In the genomic region with DNA sequence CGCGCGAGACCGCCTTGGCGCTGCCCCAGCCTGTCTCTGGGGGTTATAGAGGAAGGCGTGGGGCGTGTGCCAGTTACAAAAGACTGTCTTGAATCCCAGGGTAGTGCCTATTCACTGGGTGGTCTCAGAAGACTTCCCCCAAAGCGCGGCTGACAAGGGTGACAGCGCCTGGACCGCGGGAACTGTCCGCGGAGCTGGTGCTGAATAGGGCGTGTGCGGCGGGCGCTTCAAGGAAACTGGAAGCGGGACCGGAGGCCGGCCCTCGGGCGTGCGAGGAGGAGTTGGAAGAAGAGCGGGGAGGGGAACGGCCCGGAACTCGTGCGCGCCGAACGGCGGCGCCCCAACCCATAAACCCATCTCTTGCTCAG, we compare ENCODE assay signal across 1 cellular context.
A peak's percentile ranks its signal among the peaks of the same experiment; 100 is the strongest.
TF ChIP-seq lines count a peak whose summit lies in the region.

No MANE protein-coding gene starts in this region.

TF ChIP-seq in HepG2, 621 proteins besides CTCF, POLR2A, EP300 and RAD21 (continued from another document and continues in another):
- TF ChIP-seq, protein P1, sequence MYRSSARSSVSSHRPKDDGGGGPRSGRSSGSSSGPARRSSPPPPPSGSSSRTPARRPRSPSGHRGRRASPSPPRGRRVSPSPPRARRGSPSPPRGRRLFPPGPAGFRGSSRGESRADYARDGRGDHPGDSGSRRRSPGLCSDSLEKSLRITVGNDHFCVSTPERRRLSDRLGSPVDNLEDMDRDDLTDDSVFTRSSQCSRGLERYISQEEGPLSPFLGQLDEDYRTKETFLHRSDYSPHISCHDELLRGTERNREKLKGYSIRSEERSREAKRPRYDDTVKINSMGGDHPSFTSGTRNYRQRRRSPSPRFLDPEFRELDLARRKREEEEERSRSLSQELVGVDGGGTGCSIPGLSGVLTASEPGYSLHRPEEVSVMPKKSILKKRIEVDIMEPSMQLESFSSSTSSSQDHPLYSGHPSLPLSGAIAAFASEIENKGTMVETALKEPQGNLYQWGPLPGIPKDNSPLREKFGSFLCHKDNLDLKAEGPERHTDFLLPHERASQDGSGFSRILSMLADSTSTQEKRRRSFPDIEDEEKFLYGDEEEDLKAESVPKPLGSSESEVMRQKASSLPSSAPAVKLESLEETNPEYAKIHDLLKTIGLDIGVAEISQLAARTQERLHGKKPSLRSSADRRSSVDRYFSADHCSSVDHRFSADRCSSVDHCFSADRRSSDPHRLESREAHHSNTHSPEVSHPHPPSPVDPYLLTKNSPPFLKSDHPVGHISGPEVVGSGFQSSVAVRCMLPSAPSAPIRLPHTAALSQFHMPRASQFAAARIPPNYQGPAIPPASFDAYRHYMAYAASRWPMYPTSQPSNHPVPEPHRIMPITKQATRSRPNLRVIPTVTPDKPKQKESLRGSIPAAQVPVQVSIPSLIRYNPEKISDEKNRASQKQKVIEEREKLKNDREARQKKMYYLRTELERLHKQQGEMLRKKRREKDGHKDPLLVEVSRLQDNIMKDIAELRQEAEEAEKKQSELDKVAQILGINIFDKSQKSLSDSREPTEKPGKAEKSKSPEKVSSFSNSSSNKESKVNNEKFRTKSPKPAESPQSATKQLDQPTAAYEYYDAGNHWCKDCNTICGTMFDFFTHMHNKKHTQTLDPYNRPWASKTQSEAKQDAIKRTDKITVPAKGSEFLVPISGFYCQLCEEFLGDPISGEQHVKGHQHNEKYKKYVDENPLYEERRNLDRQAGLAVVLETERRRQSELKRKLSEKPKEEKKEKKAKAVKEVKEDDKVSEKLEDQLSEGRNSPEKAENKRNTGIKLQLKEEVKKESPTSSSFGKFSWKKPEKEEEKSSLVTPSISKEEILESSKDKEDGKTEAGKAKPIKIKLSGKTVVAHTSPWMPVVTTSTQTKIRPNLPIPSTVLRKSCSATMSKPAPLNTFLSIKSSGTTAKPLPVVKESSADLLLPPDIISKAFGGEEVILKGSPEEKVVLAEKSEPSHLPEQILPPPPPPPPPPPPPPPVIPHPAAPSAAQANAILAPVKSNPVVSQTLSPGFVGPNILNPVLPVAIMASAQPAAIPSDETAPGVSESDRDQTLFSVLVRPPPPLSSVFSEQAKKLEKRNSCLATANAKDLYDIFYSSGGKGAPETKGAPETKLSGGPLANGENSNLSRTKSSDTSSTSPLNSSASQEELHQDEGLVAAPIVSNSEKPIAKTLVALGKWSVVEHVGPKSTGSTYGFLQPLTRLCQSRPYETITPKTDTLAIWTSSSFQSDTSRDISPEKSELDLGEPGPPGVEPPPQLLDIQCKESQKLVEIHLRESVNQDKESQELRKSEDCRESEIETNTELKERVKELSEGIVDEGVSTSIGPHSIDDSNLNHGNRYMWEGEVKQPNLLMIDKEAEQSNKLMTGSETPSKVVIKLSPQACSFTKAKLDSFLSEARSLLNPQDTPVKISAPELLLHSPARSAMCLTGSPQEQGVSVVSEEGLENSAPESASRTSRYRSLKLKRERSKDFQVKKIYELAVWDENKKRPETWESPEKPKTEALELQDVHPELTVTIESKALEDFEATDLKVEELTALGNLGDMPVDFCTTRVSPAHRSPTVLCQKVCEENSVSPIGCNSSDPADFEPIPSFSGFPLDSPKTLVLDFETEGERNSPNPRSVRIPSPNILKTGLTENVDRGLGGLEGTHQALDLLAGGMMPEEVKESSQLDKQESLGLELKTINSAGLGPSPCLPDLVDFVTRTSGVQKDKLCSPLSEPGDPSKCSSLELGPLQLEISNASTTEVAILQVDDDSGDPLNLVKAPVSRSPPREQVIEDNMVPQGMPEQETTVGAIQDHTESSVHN (CRISPR knock-in tag; IDR thresholded peaks at IDR 0.05), result no peak
- TF ChIP-seq NCOR1 (IDR thresholded peaks at IDR 0.05; ENCODE audit: borderline replicate concordance, low read length) (no peak), ZNF331 (CRISPR knock-in tag; IDR thresholded peaks at IDR 0.05) (peak; percentile 90), HDAC2 (CRISPR knock-in tag; IDR thresholded peaks at IDR 0.05) (peak; percentile 85), ZNF337 (CRISPR knock-in tag; IDR thresholded peaks at IDR 0.05; ENCODE audit: borderline replicate concordance, low read depth) (no peak), GATA4 (IDR thresholded peaks at IDR 0.05; ENCODE audit: borderline replicate concordance, low read depth) (no peak), ZNF205 (CRISPR knock-in tag; IDR thresholded peaks at IDR 0.05) (peak; percentile 70; the same call in 1 of the 2 replicates), ZNF850 (CRISPR knock-in tag; conservative IDR thresholded peaks at IDR 0.05) (no peak), ATF7 (IDR thresholded peaks at IDR 0.05) (no peak), ATF7 (CRISPR knock-in tag; IDR thresholded peaks at IDR 0.05) (no peak), ZFP62 (CRISPR knock-in tag; IDR thresholded peaks at IDR 0.05) (no peak), XRCC5 (optimal IDR thresholded peaks at IDR 0.05; ENCODE audit: low read length) (peak; percentile 77), MAFG (CRISPR knock-in tag; IDR thresholded peaks at IDR 0.05) (no peak), ZNF235 (CRISPR knock-in tag; IDR thresholded peaks at IDR 0.05; ENCODE audit: borderline replicate concordance) (peak; percentile 90; the same call in 1 of the 2 replicates), REPIN1 (CRISPR knock-in tag; IDR thresholded peaks at IDR 0.05; ENCODE audit: borderline replicate concordance, low read depth) (no peak), MTA3 (CRISPR knock-in tag; IDR thresholded peaks at IDR 0.05) (no peak), NKX3-1 (CRISPR knock-in tag; IDR thresholded peaks at IDR 0.05) (peak; percentile 97), ZC3H4 (CRISPR knock-in tag; IDR thresholded peaks at IDR 0.05; ENCODE audit: borderline replicate concordance) (0 out of 2 replicates have a peak, but pooled peaks have one; percentile 64), PAF1 (CRISPR knock-in tag; IDR thresholded peaks at IDR 0.05) (no peak), ESRRA (CRISPR knock-in tag; IDR thresholded peaks at IDR 0.05; ENCODE audit: low read depth) (0 out of 2 replicates have a peak, but pooled peaks have one; percentile 25), CENPT (CRISPR knock-in tag; IDR thresholded peaks at IDR 0.05; ENCODE audit: low read depth) (peak; percentile 47; the same call in 1 of the 2 replicates), ZFP41 (CRISPR knock-in tag; IDR thresholded peaks at IDR 0.05; ENCODE audit: borderline replicate concordance) (peak; percentile 69; the same call in 1 of the 2 replicates), ZNF816 (CRISPR knock-in tag; IDR thresholded peaks at IDR 0.05; ENCODE audit: borderline replicate concordance) (no peak), RNF2 (conservative IDR thresholded peaks at IDR 0.05; ENCODE audit: low read depth) (no peak), ZNF777 (CRISPR knock-in tag; IDR thresholded peaks at IDR 0.05) (no peak; the same call in 1 of the 2 replicates), RBM39 (IDR thresholded peaks at IDR 0.05; ENCODE audit: low read depth, low read length, poor library complexity, severe bottlenecking) (no peak), NR2C2 (CRISPR knock-in tag; IDR thresholded peaks at IDR 0.05; ENCODE audit: borderline replicate concordance) (no peak)
- TF ChIP-seq, protein P2, sequence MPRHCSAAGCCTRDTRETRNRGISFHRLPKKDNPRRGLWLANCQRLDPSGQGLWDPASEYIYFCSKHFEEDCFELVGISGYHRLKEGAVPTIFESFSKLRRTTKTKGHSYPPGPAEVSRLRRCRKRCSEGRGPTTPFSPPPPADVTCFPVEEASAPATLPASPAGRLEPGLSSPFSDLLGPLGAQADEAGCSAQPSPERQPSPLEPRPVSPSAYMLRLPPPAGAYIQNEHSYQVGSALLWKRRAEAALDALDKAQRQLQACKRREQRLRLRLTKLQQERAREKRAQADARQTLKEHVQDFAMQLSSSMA (CRISPR knock-in tag; IDR thresholded peaks at IDR 0.05), result 0 out of 2 replicates have a peak, but pooled peaks have one; percentile 52
- TF ChIP-seq, protein P3, sequence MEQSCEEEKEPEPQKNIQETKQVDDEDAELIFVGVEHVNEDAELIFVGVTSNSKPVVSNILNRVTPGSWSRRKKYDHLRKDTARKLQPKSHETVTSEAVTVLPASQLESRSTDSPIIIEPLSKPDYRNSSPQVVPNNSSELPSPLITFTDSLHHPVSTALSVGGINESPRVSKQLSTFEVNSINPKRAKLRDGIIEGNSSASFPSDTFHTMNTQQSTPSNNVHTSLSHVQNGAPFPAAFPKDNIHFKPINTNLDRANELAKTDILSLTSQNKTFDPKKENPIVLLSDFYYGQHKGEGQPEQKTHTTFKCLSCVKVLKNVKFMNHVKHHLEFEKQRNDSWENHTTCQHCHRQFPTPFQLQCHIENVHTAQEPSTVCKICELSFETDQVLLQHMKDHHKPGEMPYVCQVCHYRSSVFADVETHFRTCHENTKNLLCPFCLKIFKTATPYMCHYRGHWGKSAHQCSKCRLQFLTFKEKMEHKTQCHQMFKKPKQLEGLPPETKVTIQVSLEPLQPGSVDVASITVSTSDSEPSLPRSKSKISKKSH (CRISPR knock-in tag; IDR thresholded peaks at IDR 0.05; ENCODE audit: borderline replicate concordance), result no peak; the same call in 1 of the 2 replicates
- TF ChIP-seq, protein P4, sequence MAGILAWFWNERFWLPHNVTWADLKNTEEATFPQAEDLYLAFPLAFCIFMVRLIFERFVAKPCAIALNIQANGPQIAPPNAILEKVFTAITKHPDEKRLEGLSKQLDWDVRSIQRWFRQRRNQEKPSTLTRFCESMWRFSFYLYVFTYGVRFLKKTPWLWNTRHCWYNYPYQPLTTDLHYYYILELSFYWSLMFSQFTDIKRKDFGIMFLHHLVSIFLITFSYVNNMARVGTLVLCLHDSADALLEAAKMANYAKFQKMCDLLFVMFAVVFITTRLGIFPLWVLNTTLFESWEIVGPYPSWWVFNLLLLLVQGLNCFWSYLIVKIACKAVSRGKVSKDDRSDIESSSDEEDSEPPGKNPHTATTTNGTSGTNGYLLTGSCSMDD (CRISPR knock-in tag; IDR thresholded peaks at IDR 0.05), result peak; percentile 87; the same call in 1 of the 2 replicates
- TF ChIP-seq, protein P5, sequence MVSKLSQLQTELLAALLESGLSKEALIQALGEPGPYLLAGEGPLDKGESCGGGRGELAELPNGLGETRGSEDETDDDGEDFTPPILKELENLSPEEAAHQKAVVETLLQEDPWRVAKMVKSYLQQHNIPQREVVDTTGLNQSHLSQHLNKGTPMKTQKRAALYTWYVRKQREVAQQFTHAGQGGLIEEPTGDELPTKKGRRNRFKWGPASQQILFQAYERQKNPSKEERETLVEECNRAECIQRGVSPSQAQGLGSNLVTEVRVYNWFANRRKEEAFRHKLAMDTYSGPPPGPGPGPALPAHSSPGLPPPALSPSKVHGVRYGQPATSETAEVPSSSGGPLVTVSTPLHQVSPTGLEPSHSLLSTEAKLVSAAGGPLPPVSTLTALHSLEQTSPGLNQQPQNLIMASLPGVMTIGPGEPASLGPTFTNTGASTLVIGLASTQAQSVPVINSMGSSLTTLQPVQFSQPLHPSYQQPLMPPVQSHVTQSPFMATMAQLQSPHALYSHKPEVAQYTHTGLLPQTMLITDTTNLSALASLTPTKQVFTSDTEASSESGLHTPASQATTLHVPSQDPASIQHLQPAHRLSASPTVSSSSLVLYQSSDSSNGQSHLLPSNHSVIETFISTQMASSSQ (IDR thresholded peaks at IDR 0.05; ENCODE audit: low read depth), result no peak
- TF ChIP-seq, protein P5 (CRISPR knock-in tag; IDR thresholded peaks at IDR 0.05; ENCODE audit: borderline replicate concordance), result no peak
- TF ChIP-seq, protein P6, sequence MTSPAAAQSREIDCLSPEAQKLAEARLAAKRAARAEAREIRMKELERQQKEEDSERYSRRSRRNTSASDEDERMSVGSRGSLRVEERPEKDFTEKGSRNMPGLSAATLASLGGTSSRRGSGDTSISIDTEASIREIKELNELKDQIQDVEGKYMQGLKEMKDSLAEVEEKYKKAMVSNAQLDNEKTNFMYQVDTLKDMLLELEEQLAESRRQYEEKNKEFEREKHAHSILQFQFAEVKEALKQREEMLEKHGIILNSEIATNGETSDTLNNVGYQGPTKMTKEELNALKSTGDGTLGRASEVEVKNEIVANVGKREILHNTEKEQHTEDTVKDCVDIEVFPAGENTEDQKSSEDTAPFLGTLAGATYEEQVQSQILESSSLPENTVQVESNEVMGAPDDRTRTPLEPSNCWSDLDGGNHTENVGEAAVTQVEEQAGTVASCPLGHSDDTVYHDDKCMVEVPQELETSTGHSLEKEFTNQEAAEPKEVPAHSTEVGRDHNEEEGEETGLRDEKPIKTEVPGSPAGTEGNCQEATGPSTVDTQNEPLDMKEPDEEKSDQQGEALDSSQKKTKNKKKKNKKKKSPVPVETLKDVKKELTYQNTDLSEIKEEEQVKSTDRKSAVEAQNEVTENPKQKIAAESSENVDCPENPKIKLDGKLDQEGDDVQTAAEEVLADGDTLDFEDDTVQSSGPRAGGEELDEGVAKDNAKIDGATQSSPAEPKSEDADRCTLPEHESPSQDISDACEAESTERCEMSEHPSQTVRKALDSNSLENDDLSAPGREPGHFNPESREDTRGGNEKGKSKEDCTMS (CRISPR knock-in tag; conservative IDR thresholded peaks at IDR 0.05), result peak; percentile 81; the same call in 1 of the 2 replicates
- TF ChIP-seq, protein P7, sequence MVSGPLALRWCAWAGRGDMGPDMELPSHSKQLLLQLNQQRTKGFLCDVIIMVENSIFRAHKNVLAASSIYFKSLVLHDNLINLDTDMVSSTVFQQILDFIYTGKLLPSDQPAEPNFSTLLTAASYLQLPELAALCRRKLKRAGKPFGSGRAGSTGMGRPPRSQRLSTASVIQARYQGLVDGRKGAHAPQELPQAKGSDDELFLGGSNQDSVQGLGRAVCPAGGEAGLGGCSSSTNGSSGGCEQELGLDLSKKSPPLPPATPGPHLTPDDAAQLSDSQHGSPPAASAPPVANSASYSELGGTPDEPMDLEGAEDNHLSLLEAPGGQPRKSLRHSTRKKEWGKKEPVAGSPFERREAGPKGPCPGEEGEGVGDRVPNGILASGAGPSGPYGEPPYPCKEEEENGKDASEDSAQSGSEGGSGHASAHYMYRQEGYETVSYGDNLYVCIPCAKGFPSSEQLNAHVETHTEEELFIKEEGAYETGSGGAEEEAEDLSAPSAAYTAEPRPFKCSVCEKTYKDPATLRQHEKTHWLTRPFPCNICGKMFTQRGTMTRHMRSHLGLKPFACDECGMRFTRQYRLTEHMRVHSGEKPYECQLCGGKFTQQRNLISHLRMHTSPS (CRISPR knock-in tag; IDR thresholded peaks at IDR 0.05; ENCODE audit: low read depth), result no peak
